8 cellular contexts compared by ENCODE assay signal in the genomic region with DNA sequence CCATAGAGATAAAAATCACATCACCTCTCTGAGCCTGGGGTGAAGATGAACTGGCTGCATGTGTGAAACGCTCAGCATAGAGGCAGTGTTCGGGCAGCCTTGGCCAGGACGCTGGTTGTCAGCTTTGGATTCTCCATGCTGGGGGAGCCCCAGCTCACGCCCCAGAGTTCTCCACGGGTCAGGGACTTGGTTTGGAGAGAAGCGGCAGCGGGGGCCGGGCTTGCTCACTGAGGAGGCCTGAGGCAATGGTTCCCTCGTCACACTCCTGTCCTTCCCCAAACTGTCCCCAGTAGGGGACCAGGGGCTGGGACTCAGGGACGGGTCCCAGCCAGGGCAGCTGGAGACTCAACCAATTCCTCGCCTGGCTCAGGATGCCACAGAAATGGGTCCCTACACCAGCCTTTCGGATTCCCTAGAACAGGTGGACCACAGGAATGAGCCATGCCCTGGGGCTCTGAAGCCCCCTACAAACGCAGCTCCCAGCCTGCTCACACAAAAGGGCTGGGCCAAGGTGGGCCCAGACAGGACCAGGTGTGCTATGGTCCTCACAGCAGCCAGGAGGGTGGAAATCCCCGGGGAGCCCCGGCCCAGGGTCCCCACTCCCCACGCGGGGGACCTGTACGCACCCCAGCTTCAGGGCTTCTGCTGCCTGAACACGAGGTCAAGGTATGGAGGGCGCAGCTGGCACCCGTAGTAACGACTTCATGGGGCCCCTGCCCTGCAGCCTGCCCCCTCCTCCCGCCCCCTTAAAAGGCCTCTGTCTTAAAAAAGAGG. TPM values are rescaled to one million over a fixed set of nuclear protein-coding genes. Genes with fewer than 3 reads are reported as not detected.
A peak's percentile ranks its signal among the peaks of the same experiment; 100 is the strongest.
DNase-seq lines count a peak whose midpoint lies in the region; ATAC-seq and TF ChIP-seq lines count a peak whose summit lies in the region.

No MANE protein-coding gene starts in this region.

- H3K4me3 ChIP-seq in PC-3 (ENCODE audit: low read length), result peak overlapping the region; percentile 87

- TF ChIP-seq CTCF in PC-3 (conservative IDR thresholded peaks at IDR 0.05; ENCODE audit: low read depth, low read length) (no peak), endothelial cell (IDR thresholded peaks at IDR 0.05; ENCODE audit: unreplicated experiment) (no peak)

- H3K27ac Mint-ChIP-seq in endothelial cell (ENCODE audit: unreplicated experiment), result no peak overlapping the region
- peak overlapping the region in 8 of 10 donors; percentile 48 to 83 (median 74) for H3K27ac Mint-ChIP-seq in naive thymus-derived CD8-positive, alpha-beta T cell

- H3K27ac ChIP-seq in PC-3 (ENCODE audit: low read length), result no peak overlapping the region

- peaks cover 5% of the 10 kb centered on the region for H3K4me1 Mint-ChIP-seq in endothelial cell (ENCODE audit: unreplicated experiment)
- peaks cover 0 to 20% (median 6%) of the 10 kb centered on the region in 4 donors for H3K4me1 Mint-ChIP-seq in naive thymus-derived CD8-positive, alpha-beta T cell

- H3K36me3 Mint-ChIP-seq in endothelial cell (ENCODE audit: low read depth, unreplicated experiment), result peaks cover 7% of the 10 kb centered on the region
- H3K36me3 Mint-ChIP-seq in naive thymus-derived CD8-positive, alpha-beta T cell, result no peaks in the 10 kb centered on the region

- POLR2A ChIA-PET in PC-3 (lab: Charles Lee; ENCODE audit: unreplicated experiment), result no interaction called here
- POLR2A ChIA-PET in naive thymus-derived CD8-positive, alpha-beta T cell (lab: Charles Lee), result interaction anchor here (0.6 to 2.1 kb wide), 4 partner anchors 19 to 366 kb away, joined by 4 to 12 read pairs (median 6); a partner anchor contains a TSS

- H3K9ac ChIP-seq in PC-3 (ENCODE audit: low read length), result peak overlapping the region; percentile 79

- peak overlapping the region; percentile 68; the same call in 1 of the 2 replicates for H2AFZ ChIP-seq in PC-3 (ENCODE audit: low read length)

- no peaks in the 10 kb centered on the region for H3K9me2 ChIP-seq in PC-3 (replicated peaks; ENCODE audit: low read length)

- H3K27me3 ChIP-seq in PC-3 (ENCODE audit: low read length), result no peaks in the 10 kb centered on the region

- no peaks in the 10 kb centered on the region for H4K20me1 ChIP-seq in PC-3 (ENCODE audit: low read length)

- no peaks in the 10 kb centered on the region for H3F3A ChIP-seq in PC-3 (ENCODE audit: low read length, unreplicated experiment)

- DNase-seq in AG20443 (ENCODE audit: low spot score) (peak; percentile 23), PC-3 (no peak), endothelial cell (ENCODE audit: low spot score) (no peak), cortex of kidney (lab: John Stamatoyannopoulos, UW) (no peak), amygdala (lab: John Stamatoyannopoulos, UW) (no peak), cerebellum (ENCODE audit: low spot score) (no peak)
- DNase-seq in naive thymus-derived CD8-positive, alpha-beta T cell, result peak in 2 of 10 donors; percentile 16 to 63

- H3K79me2 ChIP-seq in PC-3 (ENCODE audit: low read length), result peaks cover 10% of the 10 kb centered on the region; the same call in 1 of the 2 replicates

- CTCF ChIA-PET in PC-3 (lab: Charles Lee), result no interaction called here

- TSS peak; percentile 52 for BruUV-seq in PC-3 (replicated peaks; lab: Mats Ljungman, UMichigan)

- ATAC-seq in PC-3, result no peak
- no peak for ATAC-seq in naive thymus-derived CD8-positive, alpha-beta T cell
- no peak for ATAC-seq in HG03378 (IDR thresholded peaks at IDR 0.05; ENCODE audit: unreplicated experiment)

- peaks cover 8% of the 10 kb centered on the region; the same call in 1 of the 2 replicates for H3K4me1 ChIP-seq in PC-3 (ENCODE audit: insufficient read depth, low read length)

- H3K9me3 Mint-ChIP-seq in endothelial cell (ENCODE audit: unreplicated experiment), result no peaks in the 10 kb centered on the region
- no peaks in the 10 kb centered on the region for H3K9me3 Mint-ChIP-seq in naive thymus-derived CD8-positive, alpha-beta T cell

- peak overlapping the region; percentile 74 for H3K4me3 Mint-ChIP-seq in endothelial cell (ENCODE audit: unreplicated experiment)
- peak overlapping the region; percentile 29 to 85 (median 70) for H3K4me3 Mint-ChIP-seq in naive thymus-derived CD8-positive, alpha-beta T cell

- peaks cover 7% of the 10 kb centered on the region for H3K27me3 Mint-ChIP-seq in endothelial cell (ENCODE audit: unreplicated experiment)
- no peaks in the 10 kb centered on the region for H3K27me3 Mint-ChIP-seq in naive thymus-derived CD8-positive, alpha-beta T cell

- no peaks in the 10 kb centered on the region for H3K36me3 ChIP-seq in PC-3 (ENCODE audit: low read depth, low read length)

- H3K9me3 ChIP-seq in PC-3 (ENCODE audit: low read length), result no peaks in the 10 kb centered on the region

- intact Hi-C loops in PC-3 (cut with micrococcal nuclease), result loop anchor here (5.0 kb wide), 1 partner anchor 157 kb away; a partner anchor contains a TSS

- peak overlapping the region; percentile 93 for H3K4me2 ChIP-seq in PC-3 (ENCODE audit: low read length)

RNA-seq across cellular contexts. Expression of a gene that starts 1.4 kb away (rescaled TPM):
- total RNA-seq in PC-3 (2014; rRNA removed), result 18.9 and 27.6 TPM in 2 replicates
- total RNA-seq in endothelial cell (ENCODE audit: unreplicated experiment), result 93.5 TPM
- 10 to 100 TPM; 41.9 to 44.2 TPM for total RNA-seq in naive thymus-derived CD8-positive, alpha-beta T cell
- polyA plus RNA-seq in naive thymus-derived CD8-positive, alpha-beta T cell, result 10 to 100 TPM; 15.6 to 30.0 (median 20.5) TPM
- 28.9 TPM for total RNA-seq in cerebellum

RNA-seq across cellular contexts. Expression of a gene that starts 18.6 kb away (rescaled TPM):
- total RNA-seq in PC-3 (2014; rRNA removed) (6.2 and 9.5 TPM in 2 replicates), endothelial cell (ENCODE audit: unreplicated experiment) (16.2 TPM), cerebellum (29.9 TPM)
- total RNA-seq in naive thymus-derived CD8-positive, alpha-beta T cell, result 10 to 100 TPM; 28.4 to 30.1 TPM
- 10 to 100 TPM; 16.3 to 22.2 (median 18.8) TPM for polyA plus RNA-seq in naive thymus-derived CD8-positive, alpha-beta T cell

RNA-seq across cellular contexts. Expression of a gene that starts 18.6 kb away (rescaled TPM):
- 0.26 and 1.5 TPM in 2 replicates for total RNA-seq in PC-3 (2014; rRNA removed)
- 2.5 TPM for total RNA-seq in endothelial cell (ENCODE audit: unreplicated experiment)
- 1 to 10 TPM; 2.9 to 3.8 TPM for total RNA-seq in naive thymus-derived CD8-positive, alpha-beta T cell
- polyA plus RNA-seq in naive thymus-derived CD8-positive, alpha-beta T cell, result under 1 TPM in 2 of 3 donors, not detected in 1; 0.44 to 0.55 TPM
- total RNA-seq in cerebellum, result 4.5 TPM
